1 cellular context compared by ENCODE assay signal in the genomic region with DNA sequence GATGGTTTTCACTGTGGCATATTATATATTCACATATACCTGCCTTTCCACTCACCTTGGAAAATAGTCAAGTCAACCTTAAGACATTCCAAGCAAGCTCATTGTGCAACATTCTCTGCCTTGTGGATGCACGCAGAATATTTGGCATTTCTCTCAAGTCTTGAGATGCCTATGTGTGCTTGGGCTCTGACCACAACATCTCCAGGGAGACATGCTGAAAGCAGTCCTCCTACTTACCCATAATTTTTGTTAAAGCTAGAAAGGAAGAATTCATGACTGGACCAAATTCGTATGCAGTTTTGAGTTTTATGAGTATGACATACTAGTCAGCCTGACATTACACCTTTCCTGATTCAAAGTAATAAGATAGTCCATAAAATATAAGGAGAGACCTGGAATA.
TF ChIP-seq lines count a peak whose summit lies in the region.

No MANE protein-coding gene starts in this region.

TF ChIP-seq in GM23338, 12 proteins besides CTCF, POLR2A, EP300 and RAD21:
- no peak for TF ChIP-seq ZNF114 (CRISPR knock-in tag; IDR thresholded peaks at IDR 0.05)
- no peak for TF ChIP-seq ZNF331 (CRISPR knock-in tag; IDR thresholded peaks at IDR 0.05; ENCODE audit: low read depth)
